ENCODE assay signal across 15 cellular contexts in the genomic region with DNA sequence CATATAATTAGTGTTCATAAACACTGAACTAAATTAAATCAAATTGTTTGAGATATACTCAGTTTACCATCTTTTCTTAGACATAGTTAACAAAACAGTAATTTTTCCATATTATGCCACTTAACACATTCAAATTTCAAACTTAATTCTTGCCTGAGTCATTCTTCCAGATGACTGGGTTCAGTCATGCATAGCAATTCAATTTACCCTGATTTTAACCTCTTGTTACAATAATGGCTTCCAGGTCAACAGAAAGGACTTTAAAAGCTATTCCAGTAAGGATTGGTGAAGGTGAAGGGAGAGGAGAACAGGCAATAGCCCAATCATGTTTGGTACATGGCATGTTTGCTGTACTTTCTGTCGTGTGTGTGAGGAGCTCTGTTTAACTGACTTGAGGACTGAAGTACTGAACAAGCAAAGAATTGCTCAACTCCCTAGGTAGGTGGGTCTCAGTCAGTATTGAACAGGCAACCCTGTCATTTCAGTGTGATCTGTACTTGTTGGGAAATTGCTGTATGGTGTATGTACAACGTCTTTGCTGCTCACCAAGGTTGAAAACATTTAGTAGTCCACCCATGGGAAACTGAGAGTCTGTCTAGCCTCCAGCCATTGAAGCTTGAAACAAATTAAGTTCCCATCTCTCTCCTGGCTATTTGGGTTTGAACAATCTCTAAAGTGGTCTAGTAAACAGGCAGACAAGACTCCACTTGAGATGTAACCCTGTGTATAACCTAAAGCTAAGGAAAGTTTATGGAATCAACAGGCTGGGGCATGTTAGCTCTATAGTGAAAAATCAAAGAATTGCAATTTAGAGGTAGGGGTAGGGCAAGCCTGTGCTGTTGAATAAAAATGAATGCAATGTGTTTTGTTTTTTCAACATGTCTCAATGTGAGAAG.
DNase-seq lines count a peak whose midpoint lies in the region; ATAC-seq, FAIRE-seq and TF ChIP-seq lines count a peak whose summit lies in the region.
"Had no signal": no experiment of that assay in that cellular context is flagged by ENCODE, and none has a peak within 500 bp of the region (broad histone marks: within the 10 kb centered on the region; RNA-seq: fewer than 3 reads in every experiment).

No MANE protein-coding gene starts in this region.

- H3K27me3 ChIP-seq in keratinocyte (ENCODE audit: control insufficient read depth, extremely low read depth, insufficient read depth, low read length) (no peaks in the 10 kb centered on the region), GM23338 (ENCODE audit: insufficient read depth) (no peaks in the 10 kb centered on the region)
- H3K27me3 ChIP-seq: BLaER1 treated with 17β-estradiol and CSF1 and Interleukin-3, amounts not matched to agents 10 nM and 100 nM; ovary; SJSA1 had no signal

- peaks cover 9% of the 10 kb centered on the region for H3K4me1 ChIP-seq in keratinocyte (ENCODE audit: control insufficient read depth, extremely low read depth, insufficient read depth, low read length)
- H3K4me1 ChIP-seq in GM23338 (ENCODE audit: insufficient read depth): no peaks in the 10 kb centered on the region
- H3K4me1 ChIP-seq: BLaER1 treated with 17β-estradiol and CSF1 and Interleukin-3, amounts not matched to agents 10 nM and 100 nM; SJSA1 had no signal

- no peaks in the 10 kb centered on the region for H3K4me1 Mint-ChIP-seq in GM23338
- H3K4me1 Mint-ChIP-seq: activated naive CD8-positive, alpha-beta T cell treated with anti-CD3 and anti-CD28 coated beads, Interleukin-2, amount 10 ng/mL, durations not matched to agents 7 days and 5 days had no signal

- ATAC-seq in sciatic nerve (peak; percentile 65), GM23338 (no peak)
- no peak for ATAC-seq in stimulated activated naive CD8-positive, alpha-beta T cell treated with anti-CD3 and anti-CD28 coated beads, Interleukin-15, Interleukin-2, amounts not matched to agents 100 U/mL and 50 U/mL, for 24 hours
- ATAC-seq: stimulated activated naive B cell treated with anti-CD40 and anti-IgM and Interleukin-4, amounts not matched to agents 10 μg/mL and 1 μg/mL and 100 μg/mL, for 72 hours had no signal

- dilution Hi-C loops in keratinocyte (cut with MboI; ENCODE audit: extremely low pct_ligation_motif_present, low sequenced_read_pairs): no loop called here

- H3K36me3 Mint-ChIP-seq in GM23338 (ENCODE audit: low read depth): no peaks in the 10 kb centered on the region
- H3K36me3 Mint-ChIP-seq: activated naive CD8-positive, alpha-beta T cell treated with anti-CD3 and anti-CD28 coated beads, Interleukin-2, amount 10 ng/mL, durations not matched to agents 7 days and 5 days; stimulated activated naive B cell treated with anti-CD40 and anti-IgM and Interleukin-4, amounts not matched to agents 10 μg/mL and 1 μg/mL and 100 μg/mL, for 72 hours had no signal

- no peaks in the 10 kb centered on the region for H4K20me1 ChIP-seq in keratinocyte (ENCODE audit: control insufficient read depth, extremely low read depth, insufficient read depth, low read length)
- no peaks in the 10 kb centered on the region for H4K20me1 ChIP-seq in GM23338 (replicated peaks; ENCODE audit: insufficient read depth)
- H4K20me1 ChIP-seq: BLaER1 treated with 17β-estradiol and CSF1 and Interleukin-3, amounts not matched to agents 10 nM and 100 nM had no signal

- intact Hi-C loops in sciatic nerve (cut with DNase I): no loop called here

- H3K9me3 Mint-ChIP-seq in GM23338: peaks cover 3% of the 10 kb centered on the region; the same call in 1 of the 3 replicates

- H3K4me3 ChIP-seq in keratinocyte (ENCODE audit: control insufficient read depth in 2 of 3, extremely low read depth in 1 of 3, insufficient read depth in 2 of 3, low read depth in 1 of 3, low read length in 3 of 3) (no peak overlapping the region), GM23338 (no peak overlapping the region)
- H3K4me3 ChIP-seq: BLaER1 treated with 17β-estradiol and CSF1 and Interleukin-3, amounts not matched to agents 10 nM and 100 nM; ovary; SJSA1 had no signal

- H3K79me2 ChIP-seq in keratinocyte (ENCODE audit: control insufficient read depth, insufficient read depth, low read length) (no peaks in the 10 kb centered on the region), GM23338 (replicated peaks; ENCODE audit: insufficient read depth) (no peaks in the 10 kb centered on the region)

- H3K27me3 Mint-ChIP-seq in GM23338 (ENCODE audit: insufficient read depth, low read depth, poor library complexity): no peaks in the 10 kb centered on the region
- H3K27me3 Mint-ChIP-seq: activated naive CD8-positive, alpha-beta T cell treated with anti-CD3 and anti-CD28 coated beads, Interleukin-2, amount 10 ng/mL, durations not matched to agents 7 days and 5 days; stimulated activated naive B cell treated with anti-CD40 and anti-IgM and Interleukin-4, amounts not matched to agents 10 μg/mL and 1 μg/mL and 100 μg/mL, for 72 hours had no signal

- H3K9me3 ChIP-seq in keratinocyte (ENCODE audit: control insufficient read depth, low read depth, low read length): no peaks in the 10 kb centered on the region
- H3K9me3 ChIP-seq: ovary, SJSA1 had no signal

- peak; percentile 32 for DNase-seq in HuH-7 (ENCODE audit: low spot score)
- DNase-seq in SK-N-DZ (ENCODE audit: low spot score): peak; percentile 21
- DNase-seq in keratinocyte (ENCODE audit: low read depth, low spot score): no peak
- DNase-seq in sciatic nerve (ENCODE audit: low spot score): no peak
- DNase-seq in NCI-H187 treated with DMSO at 0.1 percent for 48 hours (lab: John Stamatoyannopoulos, UW): no peak
- DNase-seq in OCI-M2 (lab: John Stamatoyannopoulos, UW; ENCODE audit: unreplicated experiment): no peak
- DNase-seq in stimulated activated naive CD8-positive, alpha-beta T cell treated with anti-CD3 and anti-CD28 coated beads, Interleukin-15, Interleukin-2, amounts not matched to agents 100 U/mL and 50 U/mL, for 24 hours: no peak
- no peak for DNase-seq in GM23338 (ENCODE audit: low spot score)
- DNase-seq: activated naive CD8-positive, alpha-beta T cell treated with anti-CD3 and anti-CD28 coated beads, Interleukin-2, amount 10 ng/mL, durations not matched to agents 7 days and 5 days; cortex of kidney; ovary; stimulated activated naive B cell treated with anti-CD40 and anti-IgM and Interleukin-4, amounts not matched to agents 10 μg/mL and 1 μg/mL and 100 μg/mL, for 72 hours had no signal

- H3K27ac ChIP-seq in keratinocyte (ENCODE audit: control insufficient read depth, insufficient read depth, low read length) (peak overlapping the region; percentile 2), GM23338 (ENCODE audit: low read depth) (no peak overlapping the region)
- H3K27ac ChIP-seq: BLaER1 treated with 17β-estradiol and CSF1 and Interleukin-3, amounts not matched to agents 10 nM and 100 nM; ovary; SJSA1 had no signal

- H3K27ac Mint-ChIP-seq in GM23338: no peak overlapping the region
- H3K27ac Mint-ChIP-seq: activated naive CD8-positive, alpha-beta T cell treated with anti-CD3 and anti-CD28 coated beads, Interleukin-2, amount 10 ng/mL, durations not matched to agents 7 days and 5 days; stimulated activated naive B cell treated with anti-CD40 and anti-IgM and Interleukin-4, amounts not matched to agents 10 μg/mL and 1 μg/mL and 100 μg/mL, for 72 hours had no signal

- peaks cover 2% of the 10 kb centered on the region for H3K9me2 ChIP-seq in GM23338 (ENCODE audit: insufficient read depth)

- TF ChIP-seq CTCF in keratinocyte (optimal IDR thresholded peaks at IDR 0.05 in 1 of 3, IDR thresholded peaks at IDR 0.05 in 1 of 3, conservative IDR thresholded peaks at IDR 0.05 in 1 of 3; ENCODE audit: extremely low read depth in 1 of 3, insufficient read depth in 2 of 3, low read length in 3 of 3): no peak
- TF ChIP-seq CTCF in GM23338 (conservative IDR thresholded peaks at IDR 0.05; ENCODE audit: low read depth in 2 of 2): no peak

- H3F3A ChIP-seq in GM23338 (replicated peaks; ENCODE audit: low read depth): no peaks in the 10 kb centered on the region

- H3K4me2 ChIP-seq in keratinocyte (ENCODE audit: control insufficient read depth, extremely low read depth, insufficient read depth, low read depth, low read length) (peak overlapping the region; percentile 7), GM23338 (no peak overlapping the region)
- H3K4me2 ChIP-seq: BLaER1 treated with 17β-estradiol and CSF1 and Interleukin-3, amounts not matched to agents 10 nM and 100 nM had no signal

- peak; percentile 17 for FAIRE-seq in keratinocyte (lab: Jason Lieb, UNC)
- FAIRE-seq: G401.6 had no signal

- no peak overlapping the region for H3K4me3 Mint-ChIP-seq in GM23338
- H3K4me3 Mint-ChIP-seq: activated naive CD8-positive, alpha-beta T cell treated with anti-CD3 and anti-CD28 coated beads, Interleukin-2, amount 10 ng/mL, durations not matched to agents 7 days and 5 days; stimulated activated naive B cell treated with anti-CD40 and anti-IgM and Interleukin-4, amounts not matched to agents 10 μg/mL and 1 μg/mL and 100 μg/mL, for 72 hours had no signal

- H2AFZ ChIP-seq in keratinocyte (ENCODE audit: control insufficient read depth, low read length) (peak overlapping the region; percentile 2), GM23338 (no peak overlapping the region)

- no peaks in the 10 kb centered on the region for H3K9me1 ChIP-seq in keratinocyte (ENCODE audit: control insufficient read depth, extremely low read depth, insufficient read depth, low read length)

- H3K36me3 ChIP-seq in keratinocyte (ENCODE audit: control insufficient read depth in 2 of 2, extremely low read depth in 1 of 2, insufficient read depth in 2 of 2, low read length in 2 of 2) (no peaks in the 10 kb centered on the region), GM23338 (ENCODE audit: insufficient read depth) (no peaks in the 10 kb centered on the region)
- H3K36me3 ChIP-seq: BLaER1 treated with 17β-estradiol and CSF1 and Interleukin-3, amounts not matched to agents 10 nM and 100 nM; ovary; SJSA1 had no signal

- H3K9ac ChIP-seq in keratinocyte (ENCODE audit: control insufficient read depth, extremely low read depth, insufficient read depth, low read length): no peak overlapping the region
- H3K9ac ChIP-seq: BLaER1 treated with 17β-estradiol and CSF1 and Interleukin-3, amounts not matched to agents 10 nM and 100 nM had no signal

TF ChIP-seq in GM23338, 12 proteins besides CTCF, POLR2A, EP300 and RAD21:
- TF ChIP-seq EZH2 (IDR thresholded peaks at IDR 0.05; ENCODE audit: low read depth, unreplicated experiment): no peak

Comparison
In these comparisons a context has a peak if more than half of its experiments do, and no peak if none do; other contexts are left out.
1. DNase-seq: peak in HuH-7 (single experiment) and SK-N-DZ (single experiment); none in keratinocyte (single experiment), sciatic nerve (single experiment), NCI-H187 treated with DMSO at 0.1 percent for 48 hours (single experiment), OCI-M2 (single experiment), stimulated activated naive CD8-positive, alpha-beta T cell treated with anti-CD3 and anti-CD28 coated beads, Interleukin-15, Interleukin-2, amounts not matched to agents 100 U/mL and 50 U/mL, for 24 hours (single experiment) and GM23338 (single experiment).